1 cellular context compared by ENCODE assay signal in genomic region chr19:2033115-2033824, GRCh38.
TF ChIP-seq lines count a peak whose summit lies in the region.

No MANE protein-coding gene starts in this region.

TF ChIP-seq in HepG2, 621 proteins besides CTCF, POLR2A, EP300 and RAD21:
- TF ChIP-seq ZMYM4 (CRISPR knock-in tag; IDR thresholded peaks at IDR 0.05) (no peak), NFKBIZ (CRISPR knock-in tag; IDR thresholded peaks at IDR 0.05) (no peak), ERF (CRISPR knock-in tag; IDR thresholded peaks at IDR 0.05) (no peak), MAFF (IDR thresholded peaks at IDR 0.05; ENCODE audit: low read depth, low read length) (no peak), SRF (IDR thresholded peaks at IDR 0.05; ENCODE audit: low read depth, low read length) (no peak), ZNF343 (CRISPR knock-in tag; IDR thresholded peaks at IDR 0.05) (no peak), UBTF (CRISPR knock-in tag; IDR thresholded peaks at IDR 0.05) (no peak)
